23 cellular contexts compared by ENCODE assay signal in genomic region chr21:16181024-16181423, GRCh38.
DNase-seq lines count a peak whose midpoint lies in the region; ATAC-seq, FAIRE-seq and TF ChIP-seq lines count a peak whose summit lies in the region.
"Had no signal": no experiment of that assay in that cellular context is flagged by ENCODE, and none has a peak within 500 bp of the region (broad histone marks: within the 10 kb centered on the region; RNA-seq: fewer than 3 reads in every experiment).

No MANE protein-coding gene starts in this region.

- no peak overlapping the region for H2AFZ ChIP-seq in H1 (ENCODE audit: low read length)

- no peaks in the 10 kb centered on the region for H3K79me2 ChIP-seq in H1 (ENCODE audit: control insufficient read depth in 1 of 2, insufficient read depth in 2 of 2, low read length in 2 of 2)

- H3K14ac ChIP-seq in H1 (ENCODE audit: insufficient read length), result no peak overlapping the region

- H3K36me3 Mint-ChIP-seq in mesothelial cell of epicardium (no peaks in the 10 kb centered on the region), nephron progenitor cell (ENCODE audit: low read depth) (no peaks in the 10 kb centered on the region)
- no peaks in the 10 kb centered on the region for H3K36me3 Mint-ChIP-seq in activated T-cell treated with anti-CD3 and anti-CD28 coated beads, Interleukin-2, amount 50 U/mL, for 72 hours (ENCODE audit: insufficient read depth in 2 of 2)
- H3K36me3 Mint-ChIP-seq: CD14-positive monocyte, naive B cell had no signal

- CTCF ChIA-PET in H1 (lab: Charles Lee; ENCODE audit: partially characterized antibody), result no interaction called here

- H3K27ac ChIP-seq in H1 (ENCODE audit: low read depth, low read length), result no peak overlapping the region
- H3K27ac ChIP-seq: gastrocnemius medialis, psoas muscle, RWPE1, transverse colon had no signal

- no peaks in the 10 kb centered on the region for H3K23me2 ChIP-seq in H1 (ENCODE audit: low read depth, low read length)

- H3K4me3 Mint-ChIP-seq in mesothelial cell of epicardium, result peak overlapping the region; percentile 40
- no peak overlapping the region for H3K4me3 Mint-ChIP-seq in nephron progenitor cell
- no peak overlapping the region for H3K4me3 Mint-ChIP-seq in activated T-cell treated with anti-CD3 and anti-CD28 coated beads, Interleukin-2, amount 50 U/mL, for 72 hours
- H3K4me3 Mint-ChIP-seq: activated CD4-positive, alpha-beta T cell treated with anti-CD3 and anti-CD28 coated beads for 36 hours; naive B cell had no signal

- H3K4me2 ChIP-seq in H1 (ENCODE audit: insufficient read depth in 1 of 2, low read depth in 2 of 2, low read length in 2 of 2), result no peak overlapping the region

- H3K27ac Mint-ChIP-seq in mesothelial cell of epicardium (peak overlapping the region; percentile 88), nephron progenitor cell (no peak overlapping the region)
- H3K27ac Mint-ChIP-seq in activated T-cell treated with anti-CD3 and anti-CD28 coated beads, Interleukin-2, amount 50 U/mL, for 72 hours, result no peak overlapping the region
- H3K27ac Mint-ChIP-seq: activated CD4-positive, alpha-beta T cell treated with anti-CD3 and anti-CD28 coated beads for 36 hours; naive B cell had no signal

- POLR2A ChIA-PET in H1 (lab: Charles Lee; ENCODE audit: partially characterized antibody), result no interaction called here

- H2BK5ac ChIP-seq in H1 (ENCODE audit: low read depth, low read length), result no peak overlapping the region; the same call in 1 of the 2 replicates

- no peak overlapping the region for H4K8ac ChIP-seq in H1 (ENCODE audit: extremely low read depth, insufficient read depth, low read length)

- H2AK5ac ChIP-seq in H1 (ENCODE audit: low read depth, low read length), result no peak overlapping the region

- TF ChIP-seq POLR2A in H1 (IDR thresholded peaks at IDR 0.05; ENCODE audit: control extremely low read depth in 1 of 2, low read depth in 2 of 2, low read length in 2 of 2), result no peak

- H3K9me3 Mint-ChIP-seq in mesothelial cell of epicardium (no peaks in the 10 kb centered on the region), nephron progenitor cell (no peaks in the 10 kb centered on the region)
- H3K9me3 Mint-ChIP-seq in activated T-cell treated with anti-CD3 and anti-CD28 coated beads, Interleukin-2, amount 50 U/mL, for 72 hours, result no peaks in the 10 kb centered on the region
- H3K9me3 Mint-ChIP-seq: naive B cell had no signal

- no peak overlapping the region for H3K23ac ChIP-seq in H1 (ENCODE audit: insufficient read length)

- H3K9ac ChIP-seq in H1 (replicated peaks in 1 of 4; ENCODE audit: extremely low read depth in 1 of 4, low read depth in 3 of 4, low read length in 3 of 4), result no peak overlapping the region

- FAIRE-seq in A204.1 (lab: Jason Lieb, UNC) (peak; percentile 99), H1 (lab: Jason Lieb, UNC) (no peak)
- FAIRE-seq: colon, GM12892 had no signal

- TF ChIP-seq CTCF in LNCaP clone FGC (IDR thresholded peaks at IDR 0.05; ENCODE audit: control insufficient read depth, extremely low read depth, insufficient read depth) (no peak), H1 (IDR thresholded peaks at IDR 0.05; ENCODE audit: control extremely low read depth in 1 of 3, insufficient read depth in 1 of 3, low read depth in 1 of 3, low read length in 3 of 3) (no peak), mesothelial cell of epicardium (IDR thresholded peaks at IDR 0.05; ENCODE audit: unreplicated experiment) (no peak), nephron progenitor cell (IDR thresholded peaks at IDR 0.05) (no peak)

- H3K27me3 ChIP-seq in H1 (replicated peaks in 1 of 4; ENCODE audit: control insufficient read depth in 3 of 4, extremely low read depth in 1 of 4, insufficient read depth in 3 of 4, low read length in 3 of 4), result no peaks in the 10 kb centered on the region
- H3K27me3 ChIP-seq: gastrocnemius medialis, MG63, transverse colon had no signal

- DNase-seq in LNCaP clone FGC (ENCODE audit: low read depth), result no peak
- no peak for DNase-seq in H1 (ENCODE audit: low read depth in 1 of 2, low spot score in 2 of 2)
- DNase-seq in mesothelial cell of epicardium (ENCODE audit: low spot score in 2 of 2, unreplicated experiment in 2 of 2), result no peak
- no peak for DNase-seq in nephron progenitor cell
- no peak for DNase-seq in COR-L47 (lab: John Stamatoyannopoulos, UW)
- DNase-seq in cerebellar cortex (ENCODE audit: low spot score), result no peak
- no peak for DNase-seq in activated T-cell treated with anti-CD3 and anti-CD28 coated beads, Interleukin-2, amount 50 U/mL, for 72 hours
- DNase-seq: ACHN; activated CD4-positive, alpha-beta T cell treated with anti-CD3 and anti-CD28 coated beads for 36 hours; activated effector memory CD4-positive, alpha-beta T cell treated with Interleukin-2 at 50 U/mL for 16 hours; gastrocnemius medialis; MG63; naive B cell; NCI-H187; psoas muscle; stimulated activated naive CD4-positive, alpha-beta T cell; transverse colon had no signal

- H3K4me1 Mint-ChIP-seq in mesothelial cell of epicardium (peaks cover 68% of the 10 kb centered on the region), nephron progenitor cell (peaks cover 44% of the 10 kb centered on the region)
- no peaks in the 10 kb centered on the region for H3K4me1 Mint-ChIP-seq in activated T-cell treated with anti-CD3 and anti-CD28 coated beads, Interleukin-2, amount 50 U/mL, for 72 hours (ENCODE audit: low read depth)
- H3K4me1 Mint-ChIP-seq: naive B cell had no signal

- peak overlapping the region; percentile 80; the same call in 1 of the 2 replicates for H2BK12ac ChIP-seq in H1 (ENCODE audit: low read depth, low read length)

- no peak overlapping the region for H3K4ac ChIP-seq in H1 (replicated peaks; ENCODE audit: insufficient read length, low read depth, low read length)

- H3K18ac ChIP-seq in H1 (ENCODE audit: extremely low read depth, low read length), result no peak overlapping the region

- H3K9me3 ChIP-seq in H1 (ENCODE audit: insufficient read depth in 2 of 2, low read depth in 1 of 2, low read length in 1 of 2), result no peaks in the 10 kb centered on the region
- H3K9me3 ChIP-seq: gastrocnemius medialis, MG63, psoas muscle, transverse colon had no signal

- no peaks in the 10 kb centered on the region for H4K20me1 ChIP-seq in H1 (replicated peaks in 1 of 2; ENCODE audit: control insufficient read depth in 1 of 2, insufficient read depth in 2 of 2, low read length in 2 of 2)

- no peaks in the 10 kb centered on the region for H3K27me3 Mint-ChIP-seq in mesothelial cell of epicardium (ENCODE audit: low read depth)
- H3K27me3 Mint-ChIP-seq in nephron progenitor cell (ENCODE audit: low read depth, poor library complexity), result no peaks in the 10 kb centered on the region
- H3K27me3 Mint-ChIP-seq in activated T-cell treated with anti-CD3 and anti-CD28 coated beads, Interleukin-2, amount 50 U/mL, for 72 hours (ENCODE audit: low read depth), result no peaks in the 10 kb centered on the region
- H3K27me3 Mint-ChIP-seq: activated CD4-positive, alpha-beta T cell treated with anti-CD3 and anti-CD28 coated beads for 36 hours; naive B cell had no signal

- no peak for TF ChIP-seq EP300 in H1 (IDR thresholded peaks at IDR 0.05; ENCODE audit: borderline replicate concordance in 1 of 2, low read depth in 2 of 2, low read length in 2 of 2)

- H4K5ac ChIP-seq in H1 (ENCODE audit: insufficient read length, low read depth, low read length), result no peak overlapping the region

- no peaks in the 10 kb centered on the region for H3K79me1 ChIP-seq in H1 (ENCODE audit: low read depth, low read length)

- ATAC-seq in activated T-cell treated with anti-CD3 and anti-CD28 coated beads, Interleukin-2, amount 50 U/mL, for 72 hours (replicated peaks in 1 of 2), result no peak
- ATAC-seq: activated CD4-positive, alpha-beta T cell treated with anti-CD3 and anti-CD28 coated beads for 36 hours; gastrocnemius medialis; psoas muscle had no signal

- H4K91ac ChIP-seq in H1 (replicated peaks; ENCODE audit: insufficient read length, low read length), result peak overlapping the region; percentile 51

- H2BK15ac ChIP-seq in H1 (ENCODE audit: low read length), result no peak overlapping the region

- no peak overlapping the region for H2BK20ac ChIP-seq in H1 (ENCODE audit: low read length)

- H3K4me1 ChIP-seq in H1 (replicated peaks in 1 of 4; ENCODE audit: control insufficient read depth in 3 of 4, insufficient read depth in 4 of 4, low read length in 3 of 4), result no peaks in the 10 kb centered on the region
- H3K4me1 ChIP-seq: psoas muscle, transverse colon had no signal

- no peak for TF ChIP-seq RAD21 in H1 (IDR thresholded peaks at IDR 0.05 in 1 of 2, conservative IDR thresholded peaks at IDR 0.05 in 1 of 2; ENCODE audit: low read depth in 2 of 2, low read length in 2 of 2)

- H2BK120ac ChIP-seq in H1 (replicated peaks; ENCODE audit: low read depth, low read length), result no peak overlapping the region

- H3K36me3 ChIP-seq in H1 (ENCODE audit: control insufficient read depth in 2 of 4, insufficient read depth in 4 of 4, low read length in 3 of 4), result no peaks in the 10 kb centered on the region
- H3K36me3 ChIP-seq: gastrocnemius medialis, MG63, transverse colon had no signal

- no peak overlapping the region for H3K56ac ChIP-seq in H1 (replicated peaks; ENCODE audit: insufficient read length, low read depth, low read length)

- peak overlapping the region; percentile 14; the same call in 1 of the 2 replicates for H3K4me3 ChIP-seq in LNCaP clone FGC (ENCODE audit: low read depth, low read length)
- H3K4me3 ChIP-seq in H1 (ENCODE audit: extremely low read depth in 1 of 4, insufficient read depth in 2 of 4, low read depth in 3 of 4, low read length in 4 of 4), result no peak overlapping the region
- H3K4me3 ChIP-seq: gastrocnemius medialis, lung, MG63, psoas muscle, transverse colon had no signal

- WGBS in H1 (ENCODE audit: extremely low coverage in 1 of 2, insufficient coverage in 1 of 2, insufficient read length in 1 of 2, insufficient replicate concordance in 2 of 2, low coverage in 1 of 2, low lambda C conversion rate in 2 of 2, missing lambda C conversion rate in 1 of 2), 2 experiments, result 95% methylated on average over 3 of the region's 3 CpGs; no CpG with 5 or more reads in 1 of the 2 experiments

TF ChIP-seq in H1, 55 proteins besides CTCF, POLR2A, EP300 and RAD21 (continues in another document):
- TF ChIP-seq BRCA1 (IDR thresholded peaks at IDR 0.05; ENCODE audit: low read depth, low read length), result no peak
- no peak for TF ChIP-seq SRF (IDR thresholded peaks at IDR 0.05; ENCODE audit: low read depth, low read length)
- TF ChIP-seq RXRA (IDR thresholded peaks at IDR 0.05; ENCODE audit: insufficient read depth, low read depth, low read length), result no peak
- no peak for TF ChIP-seq TBP (IDR thresholded peaks at IDR 0.05; ENCODE audit: low read depth, low read length)
- no peak for TF ChIP-seq CBX5 (IDR thresholded peaks at IDR 0.05; ENCODE audit: low read depth, low read length)
- no peak for TF ChIP-seq CEBPB (IDR thresholded peaks at IDR 0.05; ENCODE audit: low read depth, low read length)
- TF ChIP-seq ZNF274 (IDR thresholded peaks at IDR 0.05; ENCODE audit: borderline replicate concordance, extremely low read depth, low read length), result no peak
- no peak for TF ChIP-seq MAFK (IDR thresholded peaks at IDR 0.05; ENCODE audit: low read depth, low read length)
- TF ChIP-seq CHD2 (IDR thresholded peaks at IDR 0.05; ENCODE audit: low read length), result no peak
- no peak for TF ChIP-seq CREB1 (IDR thresholded peaks at IDR 0.05)
- no peak for TF ChIP-seq POLR2AphosphoS5 (IDR thresholded peaks at IDR 0.05; ENCODE audit: low read depth, low read length)
